Comparison of ENCODE assay signal across 18 cellular contexts in genomic region chr11:128478305-128478704, GRCh38.
DNase-seq lines count a peak whose midpoint lies in the region; ATAC-seq and TF ChIP-seq lines count a peak whose summit lies in the region.
"Had no signal": no experiment of that assay in that cellular context is flagged by ENCODE, and none has a peak within 500 bp of the region (broad histone marks: within the 10 kb centered on the region; RNA-seq: fewer than 3 reads in every experiment).

No MANE protein-coding gene starts in this region.

- H3K36me3 Mint-ChIP-seq in activated CD4-positive, alpha-beta T cell treated with anti-CD3 and anti-CD28 coated beads, Interleukin-2, amount 10 ng/mL, durations not matched to agents 7 days and 5 days (ENCODE audit: low read depth), result peaks cover 99% of the 10 kb centered on the region
- peaks cover 95% of the 10 kb centered on the region for H3K36me3 Mint-ChIP-seq in activated naive CD8-positive, alpha-beta T cell treated with anti-CD3 and anti-CD28 coated beads, Interleukin-2, amount 50 U/mL, for 24 hours (ENCODE audit: low read depth)

- H3K4me1 Mint-ChIP-seq in activated CD4-positive, alpha-beta T cell treated with anti-CD3 and anti-CD28 coated beads, Interleukin-2, amount 10 ng/mL, durations not matched to agents 7 days and 5 days, result peaks cover 96% of the 10 kb centered on the region
- peaks cover 98% of the 10 kb centered on the region for H3K4me1 Mint-ChIP-seq in activated naive CD8-positive, alpha-beta T cell treated with anti-CD3 and anti-CD28 coated beads, Interleukin-2, amount 50 U/mL, for 24 hours

- peaks cover 93 to 100% (median 98%) of the 10 kb centered on the region in 6 donors for H3K4me1 ChIP-seq in spleen
- H3K4me1 ChIP-seq: A549 had no signal

- CTCF ChIA-PET in activated CD4-positive, alpha-beta T cell treated with anti-CD3 and anti-CD28 coated beads, Interleukin-2, amount 10 ng/mL, durations not matched to agents 7 days and 5 days (lab: Charles Lee), result interaction anchor here (0.9 to 2.4 kb wide), 6 partner anchors 12 to 188 kb away, joined by 3 to 9 read pairs (median 4); no protein-coding TSS in a partner anchor

- intact Hi-C loops in spleen (cut with DNase I; ENCODE audit: low total_unique reads), result no loop called here

- no peaks in the 10 kb centered on the region for H3K9me3 Mint-ChIP-seq in activated CD4-positive, alpha-beta T cell treated with anti-CD3 and anti-CD28 coated beads, Interleukin-2, amount 10 ng/mL, durations not matched to agents 7 days and 5 days
- H3K9me3 Mint-ChIP-seq in activated naive CD8-positive, alpha-beta T cell treated with anti-CD3 and anti-CD28 coated beads, Interleukin-2, amount 50 U/mL, for 24 hours, result no peaks in the 10 kb centered on the region

- POLR2A ChIA-PET in activated CD4-positive, alpha-beta T cell treated with anti-CD3 and anti-CD28 coated beads, Interleukin-2, amount 10 ng/mL, durations not matched to agents 7 days and 5 days (lab: Charles Lee), result no interaction called here

- no peak overlapping the region for H3K4me3 ChIP-seq in Jurkat, Clone E6-1 (ENCODE audit: low read length)
- H3K4me3 ChIP-seq in spleen, result peak overlapping the region in 1 of 8 donors; percentile 35
- H3K4me3 ChIP-seq: A549, PC-9, right atrium auricular region had no signal

- H3K27ac Mint-ChIP-seq in activated CD4-positive, alpha-beta T cell treated with anti-CD3 and anti-CD28 coated beads, Interleukin-2, amount 10 ng/mL, durations not matched to agents 7 days and 5 days, result peak overlapping the region; percentile 95
- peak overlapping the region; percentile 93 for H3K27ac Mint-ChIP-seq in activated naive CD8-positive, alpha-beta T cell treated with anti-CD3 and anti-CD28 coated beads, Interleukin-2, amount 50 U/mL, for 24 hours

- H3K27me3 ChIP-seq in spleen (replicated peaks in 1 of 7), result no peaks in the 10 kb centered on the region
- H3K27me3 ChIP-seq: right atrium auricular region had no signal

- peak overlapping the region; percentile 54 to 95 (median 87) for H3K27ac ChIP-seq in spleen
- H3K27ac ChIP-seq: A549, PC-9, right atrium auricular region had no signal

- TF ChIP-seq POLR2A in spleen (IDR thresholded peaks at IDR 0.05), result no peak

- no peak for ATAC-seq in activated naive CD8-positive, alpha-beta T cell treated with anti-CD3 and anti-CD28 coated beads, Interleukin-2, amount 50 U/mL, for 24 hours
- ATAC-seq: A549 had no signal

- H3K27me3 Mint-ChIP-seq in activated CD4-positive, alpha-beta T cell treated with anti-CD3 and anti-CD28 coated beads, Interleukin-2, amount 10 ng/mL, durations not matched to agents 7 days and 5 days, result no peaks in the 10 kb centered on the region
- no peaks in the 10 kb centered on the region for H3K27me3 Mint-ChIP-seq in activated naive CD8-positive, alpha-beta T cell treated with anti-CD3 and anti-CD28 coated beads, Interleukin-2, amount 50 U/mL, for 24 hours

- H3K4me3 Mint-ChIP-seq in activated CD4-positive, alpha-beta T cell treated with anti-CD3 and anti-CD28 coated beads, Interleukin-2, amount 10 ng/mL, durations not matched to agents 7 days and 5 days, result peak overlapping the region; percentile 69
- H3K4me3 Mint-ChIP-seq in activated naive CD8-positive, alpha-beta T cell treated with anti-CD3 and anti-CD28 coated beads, Interleukin-2, amount 50 U/mL, for 24 hours, result peak overlapping the region; percentile 19

- H3K36me3 ChIP-seq in spleen, result peaks cover 0 to 100% (median 66%) of the 10 kb centered on the region in 6 donors

- H3K9me3 ChIP-seq in spleen, result no peaks in the 10 kb centered on the region
- H3K9me3 ChIP-seq: A549, right atrium auricular region had no signal

- TF ChIP-seq CTCF in spleen (IDR thresholded peaks at IDR 0.05 in 8 of 11, conservative IDR thresholded peaks at IDR 0.05 in 3 of 11), result no peak

- DNase-seq in activated CD4-positive, alpha-beta T cell treated with anti-CD3 and anti-CD28 coated beads, Interleukin-2, amount 10 ng/mL, durations not matched to agents 7 days and 5 days, result no peak
- no peak for DNase-seq in activated CD4-positive, alpha-beta T cell treated with anti-CD3 and anti-CD28 coated beads, Interleukin-2, amount 50 U/mL, for 1 hour
- DNase-seq in Jurkat, Clone E6-1 (ENCODE audit: low read depth, low spot score), result peak; percentile 78
- DNase-seq in activated naive CD8-positive, alpha-beta T cell treated with anti-CD3 and anti-CD28 coated beads, Interleukin-2, amount 50 U/mL, for 24 hours, result no peak
- DNase-seq in spleen (no peak), medulla oblongata (ENCODE audit: extremely low spot score) (no peak), NCI-H1436 treated with DMSO at 0.1 percent for 48 hours (lab: John Stamatoyannopoulos, UW) (no peak), DMS 273 (lab: John Stamatoyannopoulos, UW; ENCODE audit: unreplicated experiment) (no peak)
- DNase-seq: activated CD4-positive, alpha-beta T cell treated with anti-CD3 and anti-CD28 coated beads, Interleukin-2, amount 50 U/mL, for 4 hours; amniotic stem cell; KG1; NCI-H146; NCI-H524; PC-9; stimulated activated CD4-positive, alpha-beta T cell treated with anti-CD3 and anti-CD28 coated beads, Interleukin-4, amount 100 ng/mL, for 4 hours; stimulated activated naive CD4-positive, alpha-beta T cell treated with Interleukin-2 at 50 U/mL for 16 hours had no signal
